In the genomic region with DNA sequence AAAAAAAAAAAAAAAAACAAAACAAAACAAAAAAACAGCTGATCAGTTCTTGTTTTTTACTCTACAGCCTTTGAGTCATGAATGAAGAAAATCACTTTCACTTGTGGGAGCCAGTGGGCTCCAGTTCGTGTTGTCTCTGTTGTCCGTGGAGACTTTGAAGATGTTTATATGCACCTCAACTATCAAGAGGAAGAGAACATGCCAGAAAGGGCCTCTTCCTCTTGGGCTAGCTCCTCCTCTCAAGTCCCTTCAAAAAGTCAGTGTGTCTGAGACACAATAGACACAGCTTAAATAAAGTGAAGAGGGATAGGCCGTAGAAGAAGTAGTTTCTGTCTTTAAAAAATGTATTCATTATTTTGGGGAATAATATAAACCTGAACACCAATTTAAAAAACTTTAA, we compare ENCODE assay signal across 11 cellular contexts.
DNase-seq lines count a peak whose midpoint lies in the region; ATAC-seq and TF ChIP-seq lines count a peak whose summit lies in the region.
"Had no signal": no experiment of that assay in that cellular context is flagged by ENCODE, and none has a peak within 500 bp of the region (broad histone marks: within the 10 kb centered on the region; RNA-seq: fewer than 3 reads in every experiment).

No MANE protein-coding gene starts in this region.

- no peak for TF ChIP-seq CTCF in CD4-positive, alpha-beta T cell (IDR thresholded peaks at IDR 0.05)

- peak in 9 of 10 experiments; percentile 5 to 63 (median 34) for DNase-seq in CD4-positive, alpha-beta T cell
- peak in 4 of 5 donors; percentile 20 to 71 (median 29) for DNase-seq in T-helper 1 cell
- no peak for DNase-seq in NCI-H226
- DNase-seq in Ammon's horn (ENCODE audit: low spot score) = no peak
- DNase-seq in amniotic stem cell (lab: John Stamatoyannopoulos, UW) = no peak
- no peak for DNase-seq in RPMI8226
- DNase-seq: DMS 273 treated with DMSO at 0.1 percent for 48 hours, SK-N-SH had no signal

- H3K27me3 Mint-ChIP-seq in CD4-positive, alpha-beta T cell = no peaks in the 10 kb centered on the region
- no peaks in the 10 kb centered on the region for H3K27me3 Mint-ChIP-seq in dendritic cell treated with granulocyte-macrophage colony-stimulating factor and Interleukin-4, amounts not matched to agents 40 ng/mL and 50 ng/mL, for 4 days

- intact Hi-C loops in CD4-positive, alpha-beta T cell (cut with DNase I, micrococcal nuclease) = loop anchor here in 1 of 2 experiments (2.0 to 5.0 kb wide), 3 partner anchors 18 to 1495 kb away; a partner anchor contains a TSS
- intact Hi-C loops in dendritic cell treated with granulocyte-macrophage colony-stimulating factor and Interleukin-4, amounts not matched to agents 40 ng/mL and 50 ng/mL, for 4 days (cut with micrococcal nuclease) = no loop called here

- POLR2A ChIA-PET in CD4-positive, alpha-beta T cell (lab: Charles Lee) = interaction anchor here (0.7 to 2.3 kb wide), 14 partner anchors 9 to 1966 kb away, joined by 3 to 14 read pairs (median 3); a partner anchor contains a TSS

- CTCF ChIA-PET in CD4-positive, alpha-beta T cell (lab: Charles Lee) = interaction anchor here (1.6 kb wide), 1 partner anchor 18 kb away, joined by 5 read pairs; no protein-coding TSS in a partner anchor

- peak; percentile 90 for ATAC-seq in CD4-positive, alpha-beta T cell (ENCODE audit: poor library complexity)
- peak; percentile 33 for ATAC-seq in GM21529 (IDR thresholded peaks at IDR 0.05; ENCODE audit: unreplicated experiment)

- H3K27ac ChIP-seq in CD4-positive, alpha-beta T cell (ENCODE audit: low read depth, low read length) = peak overlapping the region; percentile 49
- H3K27ac ChIP-seq: ascending aorta had no signal

- H3K4me3 Mint-ChIP-seq in CD4-positive, alpha-beta T cell = peak overlapping the region; percentile 72
- H3K4me3 Mint-ChIP-seq in dendritic cell treated with granulocyte-macrophage colony-stimulating factor and Interleukin-4, amounts not matched to agents 40 ng/mL and 50 ng/mL, for 4 days = peak overlapping the region; percentile 71

- H3K4me1 Mint-ChIP-seq in CD4-positive, alpha-beta T cell (ENCODE audit: low read depth) = peaks cover 67% of the 10 kb centered on the region
- H3K4me1 Mint-ChIP-seq in dendritic cell treated with granulocyte-macrophage colony-stimulating factor and Interleukin-4, amounts not matched to agents 40 ng/mL and 50 ng/mL, for 4 days (ENCODE audit: low read depth) = peaks cover 21% of the 10 kb centered on the region

- no peaks in the 10 kb centered on the region for H3K9me3 ChIP-seq in CD4-positive, alpha-beta T cell (ENCODE audit: control insufficient read depth, low read length)
- H3K9me3 ChIP-seq: ascending aorta, SK-N-SH had no signal

- peak overlapping the region; percentile 97 for H3K27ac Mint-ChIP-seq in CD4-positive, alpha-beta T cell
- peak overlapping the region; percentile 27 for H3K27ac Mint-ChIP-seq in dendritic cell treated with granulocyte-macrophage colony-stimulating factor and Interleukin-4, amounts not matched to agents 40 ng/mL and 50 ng/mL, for 4 days

- H3K36me3 Mint-ChIP-seq in CD4-positive, alpha-beta T cell (ENCODE audit: low read depth) = no peaks in the 10 kb centered on the region
- no peaks in the 10 kb centered on the region for H3K36me3 Mint-ChIP-seq in dendritic cell treated with granulocyte-macrophage colony-stimulating factor and Interleukin-4, amounts not matched to agents 40 ng/mL and 50 ng/mL, for 4 days (ENCODE audit: low read depth)

- H3K9me3 Mint-ChIP-seq in CD4-positive, alpha-beta T cell = no peaks in the 10 kb centered on the region
- H3K9me3 Mint-ChIP-seq in dendritic cell treated with granulocyte-macrophage colony-stimulating factor and Interleukin-4, amounts not matched to agents 40 ng/mL and 50 ng/mL, for 4 days = no peaks in the 10 kb centered on the region

- no peaks in the 10 kb centered on the region for H3K27me3 ChIP-seq in CD4-positive, alpha-beta T cell (ENCODE audit: control insufficient read depth, insufficient read depth, low read length)
- H3K27me3 ChIP-seq: ascending aorta had no signal

Comparison
In these comparisons a context has a peak if more than half of its experiments do, and no peak if none do; other contexts are left out.
1. DNase-seq: peak in CD4-positive, alpha-beta T cell (9 of 10) and T-helper 1 cell (4 of 5); none in NCI-H226 (single experiment), Ammon's horn (single experiment), amniotic stem cell (single experiment) and RPMI8226 (single experiment).